Comparison of ENCODE assay signal across 8 cellular contexts in genomic region chr15:30471366-30471749, GRCh38. TPM values are rescaled to one million over a fixed set of nuclear protein-coding genes. Genes with fewer than 3 reads are reported as not detected.
DNase-seq lines count a peak whose midpoint lies in the region; ATAC-seq and TF ChIP-seq lines count a peak whose summit lies in the region.
"Not testable (repeated sequence)": the region's sequence is repeated elsewhere in the genome, so short reads cannot be mapped to it uniquely, and the experiment has no call there.

No MANE protein-coding gene starts in this region.

- ATAC-seq in CD8-positive, alpha-beta T cell: peak; percentile 11
- ATAC-seq in GM21786 (IDR thresholded peaks at IDR 0.05; ENCODE audit: unreplicated experiment): peak; percentile 8
- ATAC-seq in activated naive CD4-positive, alpha-beta T cell treated with anti-CD3 and anti-CD28 coated beads, Interleukin-2, amount 50 U/mL, for 72 hours: peak; percentile 13 to 38
- not testable (repeated sequence) for ATAC-seq in left lung

- not testable (repeated sequence) for H3K9ac ChIP-seq in OCI-LY3 (ENCODE audit: low read length)

- not testable (repeated sequence) for TF ChIP-seq POLR2A in esophagus muscularis mucosa (IDR thresholded peaks at IDR 0.05; ENCODE audit: low read depth); prostate gland (IDR thresholded peaks at IDR 0.05)

- not testable (repeated sequence) for TF ChIP-seq CTCF in CD8-positive, alpha-beta T cell (IDR thresholded peaks at IDR 0.05); OCI-LY3 (IDR thresholded peaks at IDR 0.05; ENCODE audit: low read depth, low read length); esophagus muscularis mucosa (IDR thresholded peaks at IDR 0.05); left lung (IDR thresholded peaks at IDR 0.05); prostate gland (IDR thresholded peaks at IDR 0.05); tibial artery (IDR thresholded peaks at IDR 0.05)

- not testable (repeated sequence) for H3K4me1 Mint-ChIP-seq in CD8-positive, alpha-beta T cell (ENCODE audit: low read depth)

- not testable (repeated sequence) for DNase-seq in CD8-positive, alpha-beta T cell; activated naive CD4-positive, alpha-beta T cell treated with anti-CD3 and anti-CD28 coated beads, Interleukin-2, amount 50 U/mL, for 72 hours (ENCODE audit: low spot score in 2 of 2); esophagus muscularis mucosa (ENCODE audit: extremely low spot score); left lung; prostate gland (ENCODE audit: low spot score); tibial artery

- intact Hi-C loops in CD8-positive, alpha-beta T cell (cut with DNase I, micrococcal nuclease); esophagus muscularis mucosa (cut with DNase I); left lung (cut with DNase I); prostate gland (cut with DNase I); tibial artery (cut with DNase I; ENCODE audit: low total_unique reads): not testable (repeated sequence)

- not testable (repeated sequence) for H3K36me3 ChIP-seq in CD8-positive, alpha-beta T cell (ENCODE audit: insufficient read depth, low read length); OCI-LY3 (replicated peaks; ENCODE audit: low read depth, low read length); esophagus muscularis mucosa; left lung; prostate gland; tibial artery

- H3K9me3 Mint-ChIP-seq in CD8-positive, alpha-beta T cell; activated naive CD4-positive, alpha-beta T cell treated with anti-CD3 and anti-CD28 coated beads, Interleukin-2, amount 50 U/mL, for 72 hours: not testable (repeated sequence)

- H2AFZ ChIP-seq in OCI-LY3 (ENCODE audit: low read depth, low read length): not testable (repeated sequence)

- H3K79me2 ChIP-seq in OCI-LY3 (ENCODE audit: low read length): not testable (repeated sequence)

- H3K27me3 ChIP-seq in CD8-positive, alpha-beta T cell (ENCODE audit: insufficient read depth, low read length); OCI-LY3 (ENCODE audit: low read depth, low read length); esophagus muscularis mucosa; left lung; prostate gland (replicated peaks; ENCODE audit: insufficient read depth); tibial artery: not testable (repeated sequence)

- POLR2A ChIA-PET in CD8-positive, alpha-beta T cell (lab: Charles Lee): not testable (repeated sequence)

- not testable (repeated sequence) for H3K4me2 ChIP-seq in OCI-LY3 (ENCODE audit: low read length)

- H3K4me1 ChIP-seq in CD8-positive, alpha-beta T cell (ENCODE audit: insufficient read depth, low read length); OCI-LY3 (ENCODE audit: low read length); esophagus muscularis mucosa; left lung; prostate gland (replicated peaks); tibial artery: not testable (repeated sequence)

- H3K27ac Mint-ChIP-seq in CD8-positive, alpha-beta T cell; activated naive CD4-positive, alpha-beta T cell treated with anti-CD3 and anti-CD28 coated beads, Interleukin-2, amount 50 U/mL, for 72 hours: not testable (repeated sequence)

- not testable (repeated sequence) for H3K4me3 Mint-ChIP-seq in CD8-positive, alpha-beta T cell

- TF ChIP-seq EP300 in esophagus muscularis mucosa (IDR thresholded peaks at IDR 0.05): not testable (repeated sequence)

- not testable (repeated sequence) for H3K9me3 ChIP-seq in CD8-positive, alpha-beta T cell (ENCODE audit: low read length); OCI-LY3 (ENCODE audit: insufficient read depth, low read length); esophagus muscularis mucosa; left lung; prostate gland; tibial artery

- H4K20me1 ChIP-seq in OCI-LY3 (ENCODE audit: insufficient read depth, low read length): not testable (repeated sequence)

- not testable (repeated sequence) for H3K4me3 ChIP-seq in CD8-positive, alpha-beta T cell (ENCODE audit: low read depth, low read length)
- H3K4me3 ChIP-seq in OCI-LY3 (ENCODE audit: low read length): peak overlapping the region; percentile 49; the same call in 1 of the 2 replicates
- H3K4me3 ChIP-seq in esophagus muscularis mucosa: peak overlapping the region; percentile 51 to 60 (median 56)
- peak overlapping the region; percentile 19 to 43 for H3K4me3 ChIP-seq in left lung
- peak overlapping the region; percentile 33 to 40 for H3K4me3 ChIP-seq in prostate gland
- H3K4me3 ChIP-seq in tibial artery: peak overlapping the region; percentile 56 to 61

- not testable (repeated sequence) for H3K27ac ChIP-seq in CD8-positive, alpha-beta T cell (ENCODE audit: low read depth, low read length); OCI-LY3 (ENCODE audit: low read length)
- peak overlapping the region; percentile 76 to 86 (median 78) for H3K27ac ChIP-seq in esophagus muscularis mucosa (replicated peaks in 1 of 4)
- peak overlapping the region; percentile 70 to 77 for H3K27ac ChIP-seq in left lung
- H3K27ac ChIP-seq in prostate gland: peak overlapping the region in 1 of 2 donors; percentile 67
- H3K27ac ChIP-seq in tibial artery: peak overlapping the region; percentile 61 to 66

- no CpG with 5 or more reads among the region's 34 CpGs for WGBS in esophagus muscularis mucosa
- no CpG with 5 or more reads among the region's 34 CpGs for WGBS in prostate gland

- H3K36me3 Mint-ChIP-seq in CD8-positive, alpha-beta T cell; activated naive CD4-positive, alpha-beta T cell treated with anti-CD3 and anti-CD28 coated beads, Interleukin-2, amount 50 U/mL, for 72 hours: not testable (repeated sequence)

- CTCF ChIA-PET in CD8-positive, alpha-beta T cell (lab: Charles Lee): not testable (repeated sequence)

- H3K27me3 Mint-ChIP-seq in CD8-positive, alpha-beta T cell (ENCODE audit: low read depth): not testable (repeated sequence)

RNA-seq across cellular contexts. Expression of gene GOLGA8R, which starts 57.3 kb away (rescaled TPM):
- 1 to 10 TPM; 2.4 to 2.5 TPM for total RNA-seq in CD8-positive, alpha-beta T cell
- total RNA-seq in activated naive CD4-positive, alpha-beta T cell treated with anti-CD3 and anti-CD28 coated beads, Interleukin-2, amount 50 U/mL, for 72 hours: 1 to 10 TPM; 4.2 to 5.0 TPM
- total RNA-seq in esophagus muscularis mucosa: 1 to 10 TPM; 2.2 to 2.9 (median 2.7) TPM
- total RNA-seq in left lung: 1 to 10 TPM; 2.6 to 4.0 TPM
- total RNA-seq in prostate gland: 1 to 10 TPM; 3.4 to 3.7 TPM
